8 cellular contexts compared by ENCODE assay signal in the genomic region with DNA sequence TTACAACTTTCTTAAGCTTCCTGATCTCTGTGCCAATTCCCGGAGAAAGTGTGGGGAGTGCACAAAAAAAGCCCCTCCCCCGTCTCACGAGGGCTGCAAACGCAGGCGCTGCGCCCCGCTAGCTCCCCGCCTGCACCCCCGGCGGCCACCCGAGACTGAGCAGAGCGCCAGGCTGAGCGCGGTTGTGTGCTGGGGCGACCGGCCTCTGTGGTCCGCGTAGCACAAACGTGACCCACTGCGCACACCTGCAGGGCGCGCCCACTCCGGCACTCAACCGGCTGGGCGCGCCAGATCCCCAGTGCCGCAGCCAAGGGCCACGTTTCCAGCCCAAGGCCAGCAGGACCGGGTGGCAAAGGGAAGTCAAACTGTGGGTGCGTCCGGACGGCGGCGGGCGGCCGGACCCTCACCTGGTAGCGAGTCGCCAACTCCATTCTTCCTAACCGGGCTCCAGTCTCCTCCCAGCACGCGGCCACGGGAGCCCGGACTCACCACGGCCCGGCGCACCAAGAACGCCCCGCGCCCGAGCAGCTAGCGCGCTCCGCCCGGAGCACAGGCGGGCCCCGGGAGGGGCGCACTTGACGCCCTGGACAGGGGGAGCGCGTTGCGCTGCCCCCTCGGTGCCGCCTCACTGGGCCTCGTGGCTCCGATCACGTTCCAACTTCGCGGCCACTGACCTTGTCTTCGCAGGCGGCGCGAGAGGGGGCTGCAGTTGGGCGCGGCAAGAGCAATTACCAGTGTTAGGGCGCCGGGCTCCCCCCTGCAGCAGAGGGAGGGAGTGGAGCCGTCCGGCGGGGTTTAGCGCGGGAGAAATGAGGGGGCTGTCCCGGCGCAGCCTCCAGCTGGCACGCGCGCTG. TPM values are rescaled to one million over a fixed set of nuclear protein-coding genes. Genes with fewer than 3 reads are reported as not detected.
DNase-seq lines count a peak whose midpoint lies in the region; ATAC-seq lines count a peak whose summit lies in the region.

A gene with protein sequence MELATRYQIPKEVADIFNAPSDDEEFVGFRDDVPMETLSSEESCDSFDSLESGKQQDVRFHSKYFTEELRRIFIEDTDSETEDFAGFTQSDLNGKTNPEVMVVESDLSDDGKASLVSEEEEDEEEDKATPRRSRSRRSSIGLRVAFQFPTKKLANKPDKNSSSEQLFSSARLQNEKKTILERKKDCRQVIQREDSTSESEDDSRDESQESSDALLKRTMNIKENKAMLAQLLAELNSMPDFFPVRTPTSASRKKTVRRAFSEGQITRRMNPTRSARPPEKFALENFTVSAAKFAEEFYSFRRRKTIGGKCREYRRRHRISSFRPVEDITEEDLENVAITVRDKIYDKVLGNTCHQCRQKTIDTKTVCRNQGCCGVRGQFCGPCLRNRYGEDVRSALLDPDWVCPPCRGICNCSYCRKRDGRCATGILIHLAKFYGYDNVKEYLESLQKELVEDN (minus strand): TSS at position 526 of the 854 bp plus-strand sequence. CDS start 95 bp downstream, at position 431.

- ATAC-seq in GM19463 (IDR thresholded peaks at IDR 0.05; ENCODE audit: unreplicated experiment) (peak; percentile 84), HG03575 (IDR thresholded peaks at IDR 0.05; ENCODE audit: extremely low read depth, insufficient number of reproducible peaks, low FRiP score, unreplicated experiment) (peak; percentile 43), esophagus mucosa (peak; percentile 91)
- peak; percentile 87 for ATAC-seq in stimulated activated naive CD8-positive, alpha-beta T cell treated with anti-CD3 and anti-CD28 coated beads, Interleukin-15, Interleukin-2, amounts not matched to agents 100 U/mL and 50 U/mL, for 24 hours

- DNase-seq in COLO668 (lab: John Stamatoyannopoulos, UW; ENCODE audit: unreplicated experiment) = peak; percentile 97
- peak; percentile 76 to 80 for DNase-seq in NOMO-1 (lab: John Stamatoyannopoulos, UW; ENCODE audit: unreplicated experiment in 2 of 2)
- peak; percentile 34 for DNase-seq in activated T-cell treated with anti-CD3 and anti-CD28 coated beads for 4 hours
- peak; percentile 87 for DNase-seq in myocyte (ENCODE audit: low read depth)
- peak; percentile 80 for DNase-seq in stimulated activated naive CD8-positive, alpha-beta T cell treated with anti-CD3 and anti-CD28 coated beads, Interleukin-15, Interleukin-2, amounts not matched to agents 100 U/mL and 50 U/mL, for 24 hours

RNA-seq across cellular contexts. Expression of the gene that starts here (rescaled TPM):
- total RNA-seq in esophagus mucosa = 10.7 TPM
- 20.9 and 26.6 TPM in 2 replicates for total RNA-seq in myocyte
- 12.2 TPM for polyA plus RNA-seq in myocyte (2012)

Comparison
In these comparisons a context has a peak if more than half of its experiments do, and no peak if none do; other contexts are left out.
1. Peak in every context shown above with its lines: DNase-seq and ATAC-seq.
2. DNase-seq: peak in every context shown above with its lines; median percentile 97 in COLO668; 87 in myocyte; 80 in stimulated activated naive CD8-positive, alpha-beta T cell treated with anti-CD3 and anti-CD28 coated beads, Interleukin-15, Interleukin-2, amounts not matched to agents 100 U/mL and 50 U/mL, for 24 hours; 78 in NOMO-1; 34 in activated T-cell treated with anti-CD3 and anti-CD28 coated beads for 4 hours.